Comparison of ENCODE assay signal across 17 cellular contexts in the genomic region with DNA sequence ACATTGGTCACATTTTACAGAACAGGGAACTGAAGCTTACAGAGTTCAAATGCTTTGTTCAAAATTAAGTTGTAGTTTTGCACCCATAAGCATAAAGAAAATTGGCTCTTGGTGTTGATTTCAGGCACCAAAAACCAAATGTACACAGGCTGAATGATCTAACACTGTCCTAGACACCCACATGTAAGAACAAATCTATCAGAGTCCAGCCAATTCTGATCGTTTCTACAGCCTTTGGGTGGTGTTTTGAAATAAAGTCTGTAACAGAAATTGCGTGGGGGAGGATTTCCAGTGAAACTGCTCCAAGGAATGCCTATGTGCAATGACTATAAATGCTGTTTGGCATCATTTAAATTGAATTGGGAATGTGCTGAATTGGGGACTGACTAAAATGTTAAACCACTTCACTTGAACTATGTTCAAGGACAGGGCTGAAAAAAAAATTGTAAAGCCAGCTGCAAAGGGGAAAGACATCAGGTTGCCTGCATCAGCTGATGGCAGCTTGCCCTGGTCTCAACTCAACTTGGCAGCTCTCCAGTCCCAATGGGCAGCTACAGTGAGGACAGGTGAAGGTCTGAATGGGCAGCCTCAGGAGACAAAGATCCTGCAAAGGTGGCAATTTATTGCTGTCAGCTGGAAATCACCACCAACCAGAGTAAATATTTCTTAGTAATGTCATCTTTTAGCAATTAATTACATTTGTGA.
DNase-seq lines count a peak whose midpoint lies in the region; ATAC-seq and TF ChIP-seq lines count a peak whose summit lies in the region.
"Had no signal": no experiment of that assay in that cellular context is flagged by ENCODE, and none has a peak within 500 bp of the region (broad histone marks: within the 10 kb centered on the region; RNA-seq: fewer than 3 reads in every experiment).

No MANE protein-coding gene starts in this region.

- ATAC-seq in HG03469 (IDR thresholded peaks at IDR 0.05; ENCODE audit: unreplicated experiment), result no peak
- ATAC-seq in omental fat pad (ENCODE audit: low FRiP score), result no peak
- ATAC-seq: foreskin keratinocyte; naive thymus-derived CD4-positive, alpha-beta T cell had no signal

- TF ChIP-seq CTCF in omental fat pad (IDR thresholded peaks at IDR 0.05), result no peak

- DNase-seq in DMS79 treated with DMSO at 0.1 percent for 48 hours (lab: John Stamatoyannopoulos, UW) (peak; percentile 72), NCI-H2029 treated with DMSO at 0.1 percent for 48 hours (lab: John Stamatoyannopoulos, UW) (peak; percentile 85), SHP77 treated with DMSO at 0.1 percent for 48 hours (lab: John Stamatoyannopoulos, UW) (peak; percentile 91), middle frontal gyrus (ENCODE audit: extremely low spot score, low spot score) (peak; percentile 26), omental fat pad (ENCODE audit: low spot score) (no peak)
- DNase-seq in central memory CD4-positive, alpha-beta T cell, result no peak
- no peak for DNase-seq in stimulated activated naive CD4-positive, alpha-beta T cell treated with Interleukin-2 at 50 U/mL for 16 hours (lab: John Stamatoyannopoulos, UW)
- DNase-seq: activated naive CD4-positive, alpha-beta T cell treated with anti-CD3 and anti-CD28 coated beads for 36 hours; activated T-cell treated with anti-CD3 and anti-CD28 coated beads for 4 hours; AML-193; foreskin keratinocyte; H9; KBM-7; naive thymus-derived CD4-positive, alpha-beta T cell; NCI-H1048; transverse colon had no signal

Comparison
In these comparisons a context has a peak if more than half of its experiments do, and no peak if none do; other contexts are left out.
1. DNase-seq: peak in DMS79 treated with DMSO at 0.1 percent for 48 hours (single experiment), NCI-H2029 treated with DMSO at 0.1 percent for 48 hours (single experiment), SHP77 treated with DMSO at 0.1 percent for 48 hours (single experiment) and middle frontal gyrus (single experiment); none in central memory CD4-positive, alpha-beta T cell (single experiment), stimulated activated naive CD4-positive, alpha-beta T cell treated with Interleukin-2 at 50 U/mL for 16 hours (single experiment) and omental fat pad (single experiment).